21 cellular contexts compared by ENCODE assay signal in the genomic region with DNA sequence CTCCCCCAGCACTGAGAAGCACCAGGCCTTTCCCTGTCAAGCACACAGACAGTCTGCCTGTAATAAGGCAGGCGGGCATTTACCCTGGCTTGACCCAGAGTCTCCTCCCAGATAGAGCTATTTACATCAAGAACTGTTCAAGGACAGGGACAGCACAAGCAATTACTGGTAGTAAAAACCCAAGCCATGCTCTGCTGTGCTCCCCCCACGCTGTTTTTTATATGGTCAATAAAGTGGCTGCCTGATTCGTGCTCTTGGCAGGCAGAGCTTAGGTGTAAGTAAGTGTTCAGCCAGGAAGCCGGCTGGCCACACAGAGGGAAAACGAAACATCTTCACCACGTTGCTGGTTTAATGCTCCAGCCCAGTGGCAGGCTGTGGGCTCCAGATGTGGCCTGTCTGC.
"Had no signal": no experiment of that assay in that cellular context is flagged by ENCODE, and none has a peak within 500 bp of the region (broad histone marks: within the 10 kb centered on the region; RNA-seq: fewer than 3 reads in every experiment).

No MANE protein-coding gene starts in this region.

- H3K27ac ChIP-seq: cardiac muscle cell, gastrocnemius medialis, heart left ventricle, lower lobe of right lung, skin epidermis, tibial artery had no signal

- H3K4me3 ChIP-seq: cardiac muscle cell, gastrocnemius medialis, heart left ventricle, lower lobe of right lung, skin epidermis, tibial artery had no signal

- DNase-seq: activated B cell treated with CpG ODN at 0.5 μM for 24 hours; activated CD4-positive, alpha-beta memory T cell treated with anti-CD3 and anti-CD28 coated beads for 36 hours; activated CD4-positive, alpha-beta T cell treated with anti-CD3 and anti-CD28 coated beads for 4 hours; activated naive CD4-positive, alpha-beta T cell treated with Interleukin-2 at 50 U/mL for 16 hours; activated naive CD8-positive, alpha-beta T cell treated with anti-CD3 and anti-CD28 coated beads, Interleukin-2, amount 10 ng/mL, durations not matched to agents 7 days and 5 days; activated T-cell treated with anti-CD3 and anti-CD28 coated beads, Interleukin-2, amount 50 U/mL, for 1 hour; amygdala; effector CD8-positive, alpha-beta T cell; gastrocnemius medialis; heart left ventricle; immature natural killer cell; lower lobe of right lung; occipital lobe; right cardiac atrium; stimulated activated naive CD8-positive, alpha-beta T cell treated with anti-CD3 and anti-CD28 coated beads, Interleukin-15, Interleukin-2, amounts not matched to agents 100 U/mL and 50 U/mL, for 24 hours; substantia nigra; tibial artery had no signal

- H3K9me3 ChIP-seq: gastrocnemius medialis, heart left ventricle, lower lobe of right lung, tibial artery had no signal

- H3K4me1 ChIP-seq: gastrocnemius medialis, lower lobe of right lung, tibial artery had no signal

- ATAC-seq: activated T-helper 17 cell treated with anti-CD3 and anti-CD28 coated beads, Interleukin-2, amount 50 U/mL, for 72 hours; esophagus mucosa; gastrocnemius medialis; heart left ventricle; lower lobe of right lung; right cardiac atrium; stimulated activated naive CD8-positive, alpha-beta T cell treated with anti-CD3 and anti-CD28 coated beads, Interleukin-15, Interleukin-2, amounts not matched to agents 100 U/mL and 50 U/mL, for 24 hours had no signal

- H3K27me3 ChIP-seq: cardiac muscle cell, gastrocnemius medialis, heart left ventricle, tibial artery had no signal

- H3K36me3 ChIP-seq: cardiac muscle cell, gastrocnemius medialis, heart left ventricle, lower lobe of right lung, tibial artery had no signal
